16 cellular contexts compared by ENCODE assay signal in the genomic region with DNA sequence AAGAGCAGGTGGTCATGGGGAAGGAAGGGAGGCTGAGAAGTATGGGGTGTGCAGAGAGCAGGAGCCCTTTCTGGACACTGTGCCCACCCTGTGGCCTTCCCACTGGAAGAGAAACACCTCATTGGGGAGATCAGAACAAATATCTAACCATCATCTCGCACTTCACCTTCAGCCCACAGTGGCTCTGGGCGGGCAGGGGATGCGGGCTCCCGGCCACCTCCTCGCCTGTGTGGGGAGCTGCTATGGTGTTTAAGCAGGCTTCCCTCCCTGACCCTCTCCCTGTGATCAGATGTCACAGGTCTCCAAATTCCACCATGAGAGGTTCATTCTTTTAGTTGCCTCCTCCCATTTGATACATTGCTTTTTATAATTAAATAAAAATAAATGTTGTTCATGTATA. TPM values are rescaled to one million over a fixed set of nuclear protein-coding genes. Genes with fewer than 3 reads are reported as not detected.
DNase-seq lines count a peak whose midpoint lies in the region; ATAC-seq and TF ChIP-seq lines count a peak whose summit lies in the region.
"Had no signal": no experiment of that assay in that cellular context is flagged by ENCODE, and none has a peak within 500 bp of the region (broad histone marks: within the 10 kb centered on the region; RNA-seq: fewer than 3 reads in every experiment).

No MANE protein-coding gene starts in this region.

- ATAC-seq in GM18861 (IDR thresholded peaks at IDR 0.05; ENCODE audit: unreplicated experiment) (no peak), GM19463 (IDR thresholded peaks at IDR 0.05; ENCODE audit: unreplicated experiment) (no peak)

- no peaks in the 10 kb centered on the region for H3K36me3 ChIP-seq in testis (ENCODE audit: low read depth, missing control alignments)
- H3K36me3 ChIP-seq: BLaER1, HAP-1 had no signal

- no peak for TF ChIP-seq POLR2A in testis (IDR thresholded peaks at IDR 0.05)

- no peaks in the 10 kb centered on the region for H3K36me3 Mint-ChIP-seq in T-helper 2 cell treated with Interferon-gamma antibody and Interleukin-4, amounts not matched to agents 5 μg/mL and 100 μg/mL, for 36 hours (ENCODE audit: low read depth)
- H3K36me3 Mint-ChIP-seq: CD8-positive, alpha-beta memory T cell had no signal

- no peak overlapping the region for H3K4me3 Mint-ChIP-seq in T-helper 2 cell treated with Interferon-gamma antibody and Interleukin-4, amounts not matched to agents 5 μg/mL and 100 μg/mL, for 36 hours
- H3K4me3 Mint-ChIP-seq: CD8-positive, alpha-beta memory T cell had no signal

- no peak overlapping the region for H3K27ac ChIP-seq in testis
- H3K27ac ChIP-seq: 22Rv1, BLaER1 had no signal

- no peaks in the 10 kb centered on the region for H3K27me3 ChIP-seq in testis

- no peaks in the 10 kb centered on the region for H3K4me1 Mint-ChIP-seq in T-helper 2 cell treated with Interferon-gamma antibody and Interleukin-4, amounts not matched to agents 5 μg/mL and 100 μg/mL, for 36 hours (ENCODE audit: low read depth)

- WGBS in testis, 2 donors, result 85 to 96% methylated on average over 4 to 5 of the region's 5 CpGs

- H3K9me3 Mint-ChIP-seq in T-helper 2 cell treated with Interferon-gamma antibody and Interleukin-4, amounts not matched to agents 5 μg/mL and 100 μg/mL, for 36 hours, result no peaks in the 10 kb centered on the region
- H3K9me3 Mint-ChIP-seq: CD8-positive, alpha-beta memory T cell had no signal

- intact Hi-C loops in testis (cut with DNase I; ENCODE audit: low total_unique reads), result no loop called here

- H3K27me3 Mint-ChIP-seq in T-helper 2 cell treated with Interferon-gamma antibody and Interleukin-4, amounts not matched to agents 5 μg/mL and 100 μg/mL, for 36 hours (ENCODE audit: low read depth), result peaks cover 14% of the 10 kb centered on the region

- H3K4me1 ChIP-seq in testis, result peaks cover 5% of the 10 kb centered on the region
- H3K4me1 ChIP-seq: Caco-2, HAP-1 had no signal

- peak; percentile 2 for DNase-seq in T-helper 2 cell treated with Interferon-gamma antibody and Interleukin-4, amounts not matched to agents 5 μg/mL and 100 μg/mL, for 36 hours (ENCODE audit: low spot score)
- DNase-seq in T-helper 2 cell (no peak), GM13976 (ENCODE audit: low spot score) (peak; percentile 8), iPS-NIHi7 (ENCODE audit: extremely low spot score) (peak; percentile 7), testis (peak; percentile 6), NCI-H1092 treated with DMSO at 0.1 percent for 48 hours (lab: John Stamatoyannopoulos, UW) (no peak)
- DNase-seq: Caco-2; CD8-positive, alpha-beta memory T cell; DMS53; GF-D8; IMR-90 had no signal

- H3K9me3 ChIP-seq in testis, result no peaks in the 10 kb centered on the region
- H3K9me3 ChIP-seq: Caco-2, HAP-1 had no signal

- in situ Hi-C loops in GM13976 (cut with MboI; ENCODE audit: low sequenced_read_pairs, unreplicated experiment), result no loop called here

- no peak overlapping the region for H3K27ac Mint-ChIP-seq in T-helper 2 cell treated with Interferon-gamma antibody and Interleukin-4, amounts not matched to agents 5 μg/mL and 100 μg/mL, for 36 hours
- H3K27ac Mint-ChIP-seq: CD8-positive, alpha-beta memory T cell had no signal

- no peak overlapping the region for H3K4me3 ChIP-seq in testis
- H3K4me3 ChIP-seq: BLaER1, HAP-1 had no signal

- no peak for TF ChIP-seq CTCF in GM13976 (IDR thresholded peaks at IDR 0.05; ENCODE audit: borderline replicate concordance, control extremely low read depth, extremely low read depth, insufficient read depth, missing control alignments)
- no peak for TF ChIP-seq CTCF in testis (IDR thresholded peaks at IDR 0.05)

RNA-seq across cellular contexts. Expression of gene FBLN7, which starts 5.0 kb away (rescaled TPM):
- 1 to 10 TPM in 1 of 2 donors, under 1 TPM in 1; 0.79 to 3.3 TPM for total RNA-seq in testis
- 3.1 TPM for polyA plus RNA-seq in testis (ENCODE audit: insufficient read depth, low read depth, low replicate concordance)

Comparison
In these comparisons a context has a peak if more than half of its experiments do, and no peak if none do; other contexts are left out.
1. DNase-seq: peak in T-helper 2 cell treated with Interferon-gamma antibody and Interleukin-4, amounts not matched to agents 5 μg/mL and 100 μg/mL, for 36 hours (single experiment), GM13976 (single experiment), iPS-NIHi7 (single experiment) and testis (single experiment); none in T-helper 2 cell (0 of 5) and NCI-H1092 treated with DMSO at 0.1 percent for 48 hours (single experiment).